8 cellular contexts compared by ENCODE assay signal in the genomic region with DNA sequence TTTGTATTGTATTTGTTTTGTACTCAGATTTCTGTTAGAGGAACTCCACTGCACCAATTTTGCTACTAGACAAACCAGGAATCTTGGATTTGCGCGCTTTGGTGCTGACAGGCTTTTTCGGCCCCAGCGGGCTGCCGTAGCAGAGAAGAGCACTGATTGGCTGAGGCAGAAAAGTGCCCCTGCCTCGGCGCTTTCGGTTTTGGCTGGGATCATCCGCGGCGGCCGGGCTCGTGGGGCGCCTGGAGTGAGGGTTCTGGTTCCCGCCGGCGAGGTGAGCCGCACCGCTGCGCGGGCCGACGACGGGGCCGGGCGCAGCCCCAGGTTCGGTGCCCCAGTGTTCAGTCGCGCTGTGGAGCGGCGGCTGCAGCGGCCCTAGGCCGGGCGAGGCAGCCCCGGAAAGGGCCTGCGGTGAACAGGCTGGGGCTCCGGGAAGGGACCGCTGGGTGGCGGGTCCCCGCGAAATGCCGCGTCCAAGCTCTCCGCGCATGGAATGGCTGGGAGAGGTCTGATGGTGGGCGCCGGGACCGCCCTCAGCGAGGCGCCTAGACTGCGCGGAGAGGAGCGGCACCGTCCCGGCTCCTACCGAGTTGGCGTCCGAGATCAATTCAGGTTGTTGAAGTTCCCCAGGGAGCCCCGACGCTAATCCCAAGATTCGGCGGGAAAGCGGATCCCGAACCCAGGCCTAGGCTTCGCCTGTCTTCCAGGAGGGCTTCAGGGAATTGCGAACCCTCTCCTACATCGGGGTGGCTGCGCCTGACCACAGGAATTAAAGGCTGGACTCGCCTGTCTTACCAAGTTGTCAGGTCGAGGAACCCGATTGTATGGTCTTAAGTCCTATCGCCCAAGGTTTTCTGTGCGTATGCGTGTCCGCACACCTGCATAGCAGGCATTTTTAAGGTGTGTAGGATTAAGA. TPM values are rescaled to one million over a fixed set of nuclear protein-coding genes. Genes with fewer than 3 reads are reported as not detected.
DNase-seq lines count a peak whose midpoint lies in the region; ATAC-seq and TF ChIP-seq lines count a peak whose summit lies in the region.

A gene (plus strand): TSS at position 178 of the 913 bp plus-strand sequence. CDS start 7,204 bp downstream, outside the sequence.

- intact Hi-C loops in activated CD4-positive, alpha-beta T cell treated with anti-CD3 and anti-CD28 coated beads for 36 hours (cut with DNase I, micrococcal nuclease), result loop anchor here (1.0 to 10.0 kb wide), 14 partner anchors 43 to 1001 kb away; a partner anchor contains a TSS

- H3K9me3 Mint-ChIP-seq in activated CD4-positive, alpha-beta T cell treated with anti-CD3 and anti-CD28 coated beads for 36 hours (ENCODE audit: low read depth), result no peaks in the 10 kb centered on the region

- POLR2A ChIA-PET in activated CD4-positive, alpha-beta T cell treated with anti-CD3 and anti-CD28 coated beads for 36 hours (lab: Charles Lee), result interaction anchor here (0.6 kb wide), 1 partner anchor 40 kb away, joined by 4 read pairs; no protein-coding TSS in a partner anchor

- peak; percentile 1 for TF ChIP-seq CTCF in AG09309 (IDR thresholded peaks at IDR 0.05; ENCODE audit: control insufficient read depth, insufficient read depth, low read depth, low read length, missing control alignments)

- H3K27ac Mint-ChIP-seq in activated CD4-positive, alpha-beta T cell treated with anti-CD3 and anti-CD28 coated beads for 36 hours, result peak within 1 kb of the TSS; percentile 85

- H3K4me1 Mint-ChIP-seq in activated CD4-positive, alpha-beta T cell treated with anti-CD3 and anti-CD28 coated beads for 36 hours, result peaks cover 49% of the 10 kb centered on the region

- no peaks in the 10 kb centered on the region for H3K27me3 ChIP-seq in layer of hippocampus (ENCODE audit: control insufficient read depth, insufficient read depth, low read length)

- DNase-seq in AG09309 (ENCODE audit: low read depth), result peak; percentile 53
- peak; percentile 41 for DNase-seq in NCI-H345 treated with DMSO at 0.1 percent for 48 hours (lab: John Stamatoyannopoulos, UW; ENCODE audit: unreplicated experiment)
- peak; percentile 91 for DNase-seq in activated CD4-positive, alpha-beta T cell treated with anti-CD3 and anti-CD28 coated beads for 36 hours
- peak; percentile 77 for DNase-seq in stimulated activated CD4-positive, alpha-beta T cell treated with anti-CD3 and anti-CD28 coated beads, Interleukin-1b, Interleukin-23, amount 100 ng/mL, for 4 hours (ENCODE audit: low read depth in 2 of 2)

- peak within 1 kb of the TSS; percentile 82 for H3K4me3 Mint-ChIP-seq in activated CD4-positive, alpha-beta T cell treated with anti-CD3 and anti-CD28 coated beads for 36 hours

- H3K27ac ChIP-seq in cingulate gyrus (ENCODE audit: low read depth, low read length), result peak within 1 kb of the TSS; percentile 86
- peak within 1 kb of the TSS; percentile 80 for H3K27ac ChIP-seq in layer of hippocampus (ENCODE audit: low read depth, low read length)

- H3K27me3 Mint-ChIP-seq in activated CD4-positive, alpha-beta T cell treated with anti-CD3 and anti-CD28 coated beads for 36 hours, result no peaks in the 10 kb centered on the region

- ATAC-seq in GM18870 (IDR thresholded peaks at IDR 0.05; ENCODE audit: unreplicated experiment), result peak; percentile 84
- peak; percentile 93 for ATAC-seq in HG03135 (IDR thresholded peaks at IDR 0.05; ENCODE audit: unreplicated experiment)
- ATAC-seq in activated CD4-positive, alpha-beta T cell treated with anti-CD3 and anti-CD28 coated beads for 36 hours, result peak; percentile 94

- CTCF ChIA-PET in activated CD4-positive, alpha-beta T cell treated with anti-CD3 and anti-CD28 coated beads for 36 hours (lab: Charles Lee), result no interaction called here

- peaks cover 7% of the 10 kb centered on the region for H3K36me3 Mint-ChIP-seq in activated CD4-positive, alpha-beta T cell treated with anti-CD3 and anti-CD28 coated beads for 36 hours (ENCODE audit: low read depth)

- H3K4me3 ChIP-seq in AG09309 (ENCODE audit: control insufficient read depth, low read depth, low read length), result peak within 1 kb of the TSS; percentile 64

RNA-seq across cellular contexts. Expression of the gene that starts here (rescaled TPM):
- total RNA-seq in activated CD4-positive, alpha-beta T cell treated with anti-CD3 and anti-CD28 coated beads for 36 hours, result 10 to 100 TPM; 64.9 to 66.9 TPM

Comparison
In these comparisons a context has a peak if more than half of its experiments do, and no peak if none do; other contexts are left out.
1. Peak in every context shown above with its lines: DNase-seq, ATAC-seq, H3K4me3 ChIP-seq and H3K27ac ChIP-seq.
2. DNase-seq: peak in every context shown above with its lines; median percentile 91 in activated CD4-positive, alpha-beta T cell treated with anti-CD3 and anti-CD28 coated beads for 36 hours; 77 in stimulated activated CD4-positive, alpha-beta T cell treated with anti-CD3 and anti-CD28 coated beads, Interleukin-1b, Interleukin-23, amount 100 ng/mL, for 4 hours; 53 in AG09309; 41 in NCI-H345 treated with DMSO at 0.1 percent for 48 hours.